Comparison of ENCODE assay signal across 8 cellular contexts in the genomic region with DNA sequence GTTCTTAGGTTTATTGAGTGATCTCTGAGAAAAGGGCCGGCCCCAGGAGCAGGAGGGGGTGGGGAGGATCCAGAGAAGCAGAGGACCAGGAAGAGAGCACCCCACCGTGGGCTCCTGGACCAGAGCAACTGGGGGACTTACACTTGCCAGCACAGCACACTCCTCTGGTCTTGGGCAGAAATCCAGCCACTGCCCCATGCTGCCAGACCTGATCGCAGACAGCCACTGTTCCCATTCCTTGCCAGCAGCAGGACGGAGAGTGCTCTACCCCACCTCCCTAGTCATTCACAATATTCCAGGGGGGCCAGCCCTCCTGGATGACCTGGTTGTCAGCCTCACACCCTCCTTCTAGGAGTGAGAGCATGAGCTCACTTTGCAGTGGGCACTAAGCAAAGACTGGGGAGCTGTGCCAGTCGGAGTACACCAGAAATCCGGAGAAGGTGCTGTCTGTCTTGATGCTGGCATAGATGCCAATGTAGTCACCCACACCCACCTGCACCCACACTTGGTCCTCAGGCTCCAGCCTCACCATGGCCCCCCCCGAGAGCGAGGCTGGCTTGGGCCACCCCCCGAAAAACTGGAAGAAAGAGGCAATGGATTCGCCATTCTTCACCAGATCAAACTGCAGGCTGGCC. TPM values are rescaled to one million over a fixed set of nuclear protein-coding genes. Genes with fewer than 3 reads are reported as not detected.
DNase-seq lines count a peak whose midpoint lies in the region; ATAC-seq, FAIRE-seq and TF ChIP-seq lines count a peak whose summit lies in the region.

No MANE protein-coding gene starts in this region.

- H3K4me2 ChIP-seq in mammary epithelial cell (ENCODE audit: insufficient read depth, low read depth, low read length): no peak overlapping the region

- 39 to 51% (median 48%) methylated on average over 10 of the region's 10 CpGs for WGBS in ovary, 3 donors
- 86% methylated on average over 8 of the region's 10 CpGs for WGBS in mammary epithelial cell (ENCODE audit: low coverage, missing lambda C conversion rate)

- no peak for ATAC-seq in GM18868 (IDR thresholded peaks at IDR 0.05; ENCODE audit: unreplicated experiment)

- H2AFZ ChIP-seq in mammary epithelial cell (ENCODE audit: low read depth, low read length): no peak overlapping the region

- in situ Hi-C loops in mammary epithelial cell (cut with MboI; ENCODE audit: low sequenced_read_pairs in 2 of 2): no loop called here

- no peak for TF ChIP-seq POLR2A in ovary (IDR thresholded peaks at IDR 0.05)

- TF ChIP-seq CTCF in BJ (IDR thresholded peaks at IDR 0.05; ENCODE audit: insufficient read depth, low read depth, low read length) (no peak), ovary (IDR thresholded peaks at IDR 0.05) (no peak), mammary epithelial cell (conservative IDR thresholded peaks at IDR 0.05 in 1 of 2, IDR thresholded peaks at IDR 0.05 in 1 of 2; ENCODE audit: extremely low read depth in 1 of 2, insufficient read depth in 1 of 2, low read depth in 1 of 2, low read length in 2 of 2) (no peak)

- dilution Hi-C loops in mammary epithelial cell (cut with HindIII; ENCODE audit: low sequenced_read_pairs): no loop called here

- POLR2A ChIA-PET in BJ (lab: Charles Lee): no interaction called here

- peak overlapping the region; percentile 61 for H3K9ac ChIP-seq in NT2/D1 (ENCODE audit: insufficient read length, low read depth)
- H3K9ac ChIP-seq in mammary epithelial cell (ENCODE audit: insufficient read depth, low read length): no peak overlapping the region

- CTCF ChIA-PET in BJ (lab: Yijun Ruan, JAX) (interaction anchor here (0.5 to 11.5 kb wide), 30 partner anchors 8 to 274 kb away, joined by 3 to 146 read pairs (median 5); a partner anchor contains a TSS), mammary epithelial cell (lab: Charles Lee; ENCODE audit: low non-redundant PET) (interaction anchor here (0.6 to 0.7 kb wide), 3 partner anchors 136 to 318 kb away, joined by 3 to 23 read pairs (median 4); no protein-coding TSS in a partner anchor)

- H3K36me3 ChIP-seq in BJ (ENCODE audit: control insufficient read depth, insufficient read depth, low read length) (no peaks in the 10 kb centered on the region; the same call in 1 of the 2 replicates), NT2/D1 (ENCODE audit: insufficient read depth, insufficient read length, low read length) (peaks cover 20% of the 10 kb centered on the region), ovary (no peaks in the 10 kb centered on the region), mammary epithelial cell (ENCODE audit: insufficient read depth, low read length) (peaks cover 2% of the 10 kb centered on the region)

- H3K79me2 ChIP-seq in mammary epithelial cell (ENCODE audit: insufficient read depth, low read length): peaks cover 34% of the 10 kb centered on the region

- no TSS peak for BruUV-seq in mammary epithelial cell (replicated peaks; lab: Mats Ljungman, UMichigan)

- H3K9me3 ChIP-seq in NT2/D1 (ENCODE audit: insufficient read depth, low read length) (no peaks in the 10 kb centered on the region), ovary (no peaks in the 10 kb centered on the region), mammary epithelial cell (replicated peaks; ENCODE audit: insufficient read depth, low read length) (no peaks in the 10 kb centered on the region)

- no peak for DNase-seq in BJ (ENCODE audit: low read depth)
- no peak for DNase-seq in NT2/D1 (ENCODE audit: low read depth, low spot score)
- peak; percentile 45 for DNase-seq in globus pallidus (ENCODE audit: low spot score)
- no peak for DNase-seq in ovary
- no peak for DNase-seq in NCI-H1092 treated with DMSO at 0.1 percent for 48 hours (lab: John Stamatoyannopoulos, UW)
- no peak for DNase-seq in mammary epithelial cell
- DNase-seq in urothelium cell line (ENCODE audit: low spot score): no peak

- H3K27ac ChIP-seq in ovary: no peak overlapping the region
- no peak overlapping the region for H3K27ac ChIP-seq in mammary epithelial cell (ENCODE audit: insufficient read depth, low read depth, low read length)

- H3K4me3 ChIP-seq in BJ (ENCODE audit: low read depth, low read length) (peak overlapping the region; percentile 61), NT2/D1 (ENCODE audit: insufficient read length, low read depth) (peak overlapping the region; percentile 21), ovary (peak overlapping the region; percentile 53), mammary epithelial cell (replicated peaks in 1 of 3; ENCODE audit: insufficient read depth in 1 of 3, low read depth in 2 of 3, low read length in 3 of 3) (no peak overlapping the region)

- H4K20me1 ChIP-seq in mammary epithelial cell (ENCODE audit: insufficient read depth, low read length): no peaks in the 10 kb centered on the region

- no peak for FAIRE-seq in urothelium cell line (lab: Jason Lieb, UNC)

- H3K4me1 ChIP-seq in NT2/D1 (ENCODE audit: insufficient read depth, insufficient read length) (peaks cover 27% of the 10 kb centered on the region), ovary (ENCODE audit: insufficient read depth) (peaks cover 10% of the 10 kb centered on the region), mammary epithelial cell (ENCODE audit: insufficient read depth, low read length) (peaks cover 29% of the 10 kb centered on the region)

- intact Hi-C loops in ovary (cut with DNase I) (loop anchor here in 1 of 4 donors (5.0 to 10.0 kb wide), 2 partner anchors 132 to 244 kb away; a partner anchor contains a TSS), mammary epithelial cell (cut with micrococcal nuclease) (loop anchor here (1.0 to 10.0 kb wide), 5 partner anchors 18 to 644 kb away; a partner anchor contains a TSS)

- H3K27me3 ChIP-seq in BJ (ENCODE audit: control insufficient read depth, insufficient read depth, low read length) (peaks cover 3% of the 10 kb centered on the region), NT2/D1 (ENCODE audit: insufficient read depth, insufficient read length) (peaks cover 28% of the 10 kb centered on the region), ovary (no peaks in the 10 kb centered on the region), mammary epithelial cell (ENCODE audit: insufficient read depth, low read length) (peaks cover 12% of the 10 kb centered on the region)

- TF ChIP-seq EP300 in ovary (IDR thresholded peaks at IDR 0.05): no peak

RNA-seq across cellular contexts. Expression of a gene that starts 1.6 kb away (rescaled TPM):
- polyA plus RNA-seq in BJ (2011; rRNA removed) (12.2 and 19.4 TPM in 2 replicates), ovary (10 to 100 TPM in 1 of 2 donors, 1 to 10 TPM in 1; 5.7 to 17.2 TPM), mammary epithelial cell (0.07 TPM)
- 4.5 and 6.3 TPM in 2 replicates for polyA minus RNA-seq in BJ (2011; rRNA and poly(A)+ RNA removed)
- total RNA-seq in ovary (10 to 100 TPM in 4 of 7 donors, 1 to 10 TPM in 3; 4.4 to 25.7 (median 10.8) TPM), mammary epithelial cell (under 1 TPM in 1 of 2 donors, not detected in 1; 0.50 TPM)
- not detected for polyA minus RNA-seq in mammary epithelial cell

RNA-seq across cellular contexts. Expression of a gene that starts 4.7 kb away (rescaled TPM):
- polyA plus RNA-seq in BJ (2011; rRNA removed) (38.4 and 65.1 TPM in 2 replicates), ovary (10 to 100 TPM; 14.9 to 18.1 TPM), mammary epithelial cell (39.1 TPM)
- 59.0 and 73.0 TPM in 2 replicates for polyA minus RNA-seq in BJ (2011; rRNA and poly(A)+ RNA removed)
- total RNA-seq in ovary (10 to 100 TPM in 6 of 7 donors, 1 to 10 TPM in 1; 7.0 to 25.8 (median 22.0) TPM), mammary epithelial cell (10 to 100 TPM in 1 of 2 donors, 1 to 10 TPM in 1; 3.7 to 34.4 TPM)
- polyA minus RNA-seq in mammary epithelial cell: 66.6 TPM

RNA-seq across cellular contexts. Expression of a gene that starts 7.4 kb away (rescaled TPM):
- polyA plus RNA-seq in BJ (2011; rRNA removed) (not detected in 2 replicates), ovary (not detected), mammary epithelial cell (not detected)
- not detected in 2 replicates for polyA minus RNA-seq in BJ (2011; rRNA and poly(A)+ RNA removed)
- total RNA-seq in ovary (under 1 TPM in 1 of 7 donors, not detected in 6; 0.11 TPM), mammary epithelial cell (not detected)
- polyA minus RNA-seq in mammary epithelial cell: not detected

RNA-seq across cellular contexts. Expression of a gene that starts 22.1 kb away (rescaled TPM):
- polyA plus RNA-seq in BJ (2011; rRNA removed): 11.6 and 19.2 TPM in 2 replicates
- polyA minus RNA-seq in BJ (2011; rRNA and poly(A)+ RNA removed): 7.8 and 10.7 TPM in 2 replicates
- 100 to 1,000 TPM in 2 of 7 donors, 10 to 100 TPM in 5; 34.6 to 121 (median 45.7) TPM for total RNA-seq in ovary
- 100 to 1,000 TPM in 1 of 2 donors, 10 to 100 TPM in 1; 89.9 to 119 TPM for polyA plus RNA-seq in ovary
- total RNA-seq in mammary epithelial cell: 100 to 1,000 TPM in 1 of 2 donors, 10 to 100 TPM in 1; 47.2 to 409 TPM
- polyA plus RNA-seq in mammary epithelial cell: 75.0 TPM
- polyA minus RNA-seq in mammary epithelial cell: 36.1 TPM

RNA-seq across cellular contexts. Expression of a gene that starts 42.4 kb away (rescaled TPM):
- polyA plus RNA-seq in BJ (2011; rRNA removed) (0.27 and 0.71 TPM in 2 replicates), ovary (1 to 10 TPM; 1.0 to 3.4 TPM), mammary epithelial cell (1.3 TPM)
- polyA minus RNA-seq in BJ (2011; rRNA and poly(A)+ RNA removed): 0.41 and 1.8 TPM in 2 replicates
- total RNA-seq in ovary (10 to 100 TPM in 1 of 7 donors, 1 to 10 TPM in 6; 1.3 to 16.9 (median 4.8) TPM), mammary epithelial cell (1 to 10 TPM; 2.7 to 3.0 TPM)
- polyA minus RNA-seq in mammary epithelial cell: 0.88 TPM

Comparison
In these comparisons a context has a peak if more than half of its experiments do, and no peak if none do; other contexts are left out.
1. H3K4me3 ChIP-seq: peak in BJ (single experiment), NT2/D1 (single experiment) and ovary (single experiment); none in mammary epithelial cell (0 of 3).